Comparison of ENCODE assay signal across 8 cellular contexts in genomic region chr6:155528982-155529453, GRCh38.
A peak's percentile ranks its signal among the peaks of the same experiment; 100 is the strongest.
DNase-seq lines count a peak whose midpoint lies in the region; ATAC-seq, FAIRE-seq and TF ChIP-seq lines count a peak whose summit lies in the region.

No MANE protein-coding gene starts in this region.

- no peak for DNase-seq in activated naive CD4-positive, alpha-beta T cell (lab: John Stamatoyannopoulos, UW)
- DNase-seq in RCC 7860 (ENCODE audit: low spot score) (peak; percentile 66), foreskin fibroblast (peak; percentile 90 to 91), tibial artery (peak in 1 of 2 donors; percentile 39), NCI-H774 (lab: John Stamatoyannopoulos, UW) (no peak)

- H3K9me3 ChIP-seq in tibial artery: peaks cover 0 to 4% (median 3%) of the 10 kb centered on the region in 3 donors

- peak; percentile 31 for FAIRE-seq in RCC 7860 (lab: Jason Lieb, UNC)

- TF ChIP-seq CTCF in foreskin fibroblast (IDR thresholded peaks at IDR 0.05; ENCODE audit: low read depth, low read length) (no peak), tibial artery (IDR thresholded peaks at IDR 0.05) (no peak)

- H3K27me3 ChIP-seq in tibial artery: no peaks in the 10 kb centered on the region

- ATAC-seq in GM21619 (IDR thresholded peaks at IDR 0.05; ENCODE audit: unreplicated experiment) (no peak), HG02870 (IDR thresholded peaks at IDR 0.05; ENCODE audit: unreplicated experiment) (no peak)

- no peaks in the 10 kb centered on the region for H3K36me3 Mint-ChIP-seq in activated naive CD4-positive, alpha-beta T cell treated with anti-CD3 and anti-CD28 coated beads, Interleukin-2, amount 50 U/mL, for 24 hours

- peaks cover 19% of the 10 kb centered on the region for H3K4me1 Mint-ChIP-seq in activated naive CD4-positive, alpha-beta T cell treated with anti-CD3 and anti-CD28 coated beads, Interleukin-2, amount 50 U/mL, for 24 hours

- H3K36me3 ChIP-seq in tibial artery: no peaks in the 10 kb centered on the region

- no peak overlapping the region for H3K4me3 Mint-ChIP-seq in activated naive CD4-positive, alpha-beta T cell treated with anti-CD3 and anti-CD28 coated beads, Interleukin-2, amount 50 U/mL, for 24 hours

- H3K27ac ChIP-seq in tibial artery: peak overlapping the region; percentile 69 to 83

- H3K27me3 Mint-ChIP-seq in activated naive CD4-positive, alpha-beta T cell treated with anti-CD3 and anti-CD28 coated beads, Interleukin-2, amount 50 U/mL, for 24 hours: no peaks in the 10 kb centered on the region

- peaks cover 6% of the 10 kb centered on the region for H3K9me3 Mint-ChIP-seq in activated naive CD4-positive, alpha-beta T cell treated with anti-CD3 and anti-CD28 coated beads, Interleukin-2, amount 50 U/mL, for 24 hours

- H3K4me3 ChIP-seq in foreskin fibroblast (ENCODE audit: low read depth in 1 of 2, low read length in 2 of 2) (no peak overlapping the region), tibial artery (no peak overlapping the region)

- intact Hi-C loops in tibial artery (cut with DNase I; ENCODE audit: low total_unique reads): loop anchor here (2.0 kb wide), 1 partner anchor 34 kb away; no protein-coding TSS in a partner anchor

- peaks cover 0 to 26% (median 11%) of the 10 kb centered on the region in 4 donors for H3K4me1 ChIP-seq in tibial artery

- H3K27ac Mint-ChIP-seq in activated naive CD4-positive, alpha-beta T cell treated with anti-CD3 and anti-CD28 coated beads, Interleukin-2, amount 50 U/mL, for 24 hours: peak overlapping the region; percentile 31

Comparison
In these comparisons a context has a peak if more than half of its experiments do, and no peak if none do; other contexts are left out.
1. DNase-seq: peak in RCC 7860 (single experiment) and foreskin fibroblast (2 of 2); none in activated naive CD4-positive, alpha-beta T cell (0 of 4) and NCI-H774 (single experiment).